ENCODE assay signal across 15 cellular contexts in genomic region chr20:24935786-24936525, GRCh38. TPM values are rescaled to one million over a fixed set of nuclear protein-coding genes. Genes with fewer than 3 reads are reported as not detected.
"Had no signal": no experiment of that assay in that cellular context is flagged by ENCODE, and none has a peak within 500 bp of the region (broad histone marks: within the 10 kb centered on the region; RNA-seq: fewer than 3 reads in every experiment).

No MANE protein-coding gene starts in this region.

- H3K9me3 ChIP-seq: pancreas, thyroid gland had no signal

- H3K27me3 ChIP-seq: pancreas, thyroid gland had no signal

- H3K36me3 ChIP-seq: pancreas, thyroid gland had no signal

- H3K27ac ChIP-seq: coronary artery, pancreas, thyroid gland, VCaP had no signal

- H3K4me1 Mint-ChIP-seq: neural crest cell had no signal

- H3K27ac Mint-ChIP-seq: T-cell had no signal

- DNase-seq: activated CD4-positive, alpha-beta T cell treated with anti-CD3 and anti-CD28 coated beads for 48 hours; activated gamma-delta T cell treated with Interleukin-2 at 50 U/mL for 16 hours; effector memory CD4-positive, alpha-beta T cell; left ventricle myocardium superior; stimulated activated CD4-positive, alpha-beta T cell treated with anti-CD3 and anti-CD28 coated beads, Interleukin-15, amount 100 ng/mL, for 24 hours; stimulated activated CD4-positive, alpha-beta T cell treated with anti-CD3 and anti-CD28 coated beads, Interleukin-4, amount 100 ng/mL, for 4 hours; T-cell; thyroid gland had no signal

- H3K4me3 ChIP-seq: coronary artery, pancreas, thyroid gland had no signal

- ATAC-seq: left ventricle myocardium superior, pancreas, T-cell had no signal

- H3K4me3 Mint-ChIP-seq: neural crest cell, T-cell had no signal

- H3K27me3 Mint-ChIP-seq: T-cell had no signal

RNA-seq across cellular contexts. Expression of gene CST7, which starts 13.1 kb away (rescaled TPM):
- total RNA-seq: epithelial cell of proximal tubule, kidney epithelial cell, neural crest cell, renal cortical epithelial cell had no signal
